18 cellular contexts compared by ENCODE assay signal in genomic region chr9:6072442-6072841, GRCh38. TPM values are rescaled to one million over a fixed set of nuclear protein-coding genes. Genes with fewer than 3 reads are reported as not detected.
DNase-seq lines count a peak whose midpoint lies in the region; ATAC-seq and TF ChIP-seq lines count a peak whose summit lies in the region.
"Had no signal": no experiment of that assay in that cellular context is flagged by ENCODE, and none has a peak within 500 bp of the region (broad histone marks: within the 10 kb centered on the region; RNA-seq: fewer than 3 reads in every experiment).

No MANE protein-coding gene starts in this region.

- H3K27ac ChIP-seq in right lobe of liver = no peak overlapping the region
- H3K27ac ChIP-seq in CD4-positive, alpha-beta T cell (ENCODE audit: low read depth, low read length) = no peak overlapping the region
- H3K27ac ChIP-seq: 22Rv1, GM23248 had no signal

- TF ChIP-seq POLR2A in right lobe of liver (IDR thresholded peaks at IDR 0.05) = no peak

- no peaks in the 10 kb centered on the region for H3K4me1 ChIP-seq in right lobe of liver

- H3K27ac Mint-ChIP-seq in CD4-positive, alpha-beta T cell = no peak overlapping the region

- ATAC-seq in left lobe of liver (peak; percentile 62), right lobe of liver (peak in 3 of 4 donors; percentile 59 to 83 (median 70)), esophagus mucosa (no peak)
- no peak for ATAC-seq in CD4-positive, alpha-beta T cell (ENCODE audit: poor library complexity)
- ATAC-seq: GM12878 had no signal

- H3K9me3 Mint-ChIP-seq in CD4-positive, alpha-beta T cell = no peaks in the 10 kb centered on the region
- H3K9me3 Mint-ChIP-seq: CD8-positive, alpha-beta memory T cell had no signal

- no peaks in the 10 kb centered on the region for H3K36me3 Mint-ChIP-seq in CD4-positive, alpha-beta T cell (ENCODE audit: low read depth)
- H3K36me3 Mint-ChIP-seq: CD4-positive, CD25-positive, alpha-beta regulatory T cell had no signal

- peaks cover 19% of the 10 kb centered on the region for H3K4me1 Mint-ChIP-seq in CD4-positive, alpha-beta T cell (ENCODE audit: low read depth)

- H3K36me3 ChIP-seq in right lobe of liver = no peaks in the 10 kb centered on the region

- CTCF ChIA-PET in CD4-positive, alpha-beta T cell (lab: Charles Lee) = no interaction called here

- no peaks in the 10 kb centered on the region for H3K9me3 ChIP-seq in right lobe of liver
- no peaks in the 10 kb centered on the region for H3K9me3 ChIP-seq in CD4-positive, alpha-beta T cell (ENCODE audit: control insufficient read depth, low read length)

- POLR2A ChIA-PET in CD4-positive, alpha-beta T cell (lab: Charles Lee) = no interaction called here

- intact Hi-C loops in right lobe of liver (cut with DNase I) = no loop called here
- intact Hi-C loops in CD4-positive, alpha-beta T cell (cut with DNase I, micrococcal nuclease) = loop anchor here in 1 of 2 experiments (10.0 kb wide), 1 partner anchor 342 kb away; the partner anchor contains the start of gene UHRF2

- no peaks in the 10 kb centered on the region for H3K27me3 ChIP-seq in right lobe of liver
- no peaks in the 10 kb centered on the region for H3K27me3 ChIP-seq in CD4-positive, alpha-beta T cell (ENCODE audit: control insufficient read depth, insufficient read depth, low read length)

- DNase-seq in SKM-1 (lab: John Stamatoyannopoulos, UW; ENCODE audit: unreplicated experiment) = peak; percentile 12
- DNase-seq in SKM-1 treated with dmso at 0.1 percent for 144 hours (lab: John Stamatoyannopoulos, UW; ENCODE audit: unreplicated experiment) = no peak
- no peak for DNase-seq in left lobe of liver (ENCODE audit: low spot score)
- DNase-seq in right lobe of liver = no peak
- DNase-seq in CD4-positive, alpha-beta T cell = no peak
- DNase-seq: C1 segment of cervical spinal cord; CD4-positive, CD25-positive, alpha-beta regulatory T cell; CD8-positive, alpha-beta memory T cell; DMS 273 treated with DMSO at 0.1 percent for 48 hours; DMS79; EL; GDM1; GM23248; H7; HCEC 1CT had no signal

- H3K27me3 Mint-ChIP-seq in CD4-positive, alpha-beta T cell = no peaks in the 10 kb centered on the region
- H3K27me3 Mint-ChIP-seq: CD4-positive, CD25-positive, alpha-beta regulatory T cell had no signal

- H3K4me3 Mint-ChIP-seq in CD4-positive, alpha-beta T cell = no peak overlapping the region
- H3K4me3 Mint-ChIP-seq: CD4-positive, CD25-positive, alpha-beta regulatory T cell; CD8-positive, alpha-beta memory T cell had no signal

- TF ChIP-seq CTCF in right lobe of liver (IDR thresholded peaks at IDR 0.05) = no peak
- no peak for TF ChIP-seq CTCF in CD4-positive, alpha-beta T cell (IDR thresholded peaks at IDR 0.05)

- no peak overlapping the region for H3K4me3 ChIP-seq in right lobe of liver
- H3K4me3 ChIP-seq: GM12878, GM23248 had no signal

RNA-seq across cellular contexts. Expression of gene RANBP6, which starts 57.0 kb away (rescaled TPM):
- total RNA-seq in left lobe of liver (8.0 TPM), right lobe of liver (10 to 100 TPM in 2 of 6 experiments, 1 to 10 TPM in 4; 6.2 to 11.7 (median 8.4) TPM), esophagus mucosa (7.5 TPM)
- 10 to 100 TPM; 36.7 to 40.6 TPM for total RNA-seq in CD4-positive, alpha-beta T cell

Comparison
In these comparisons a context has a peak if more than half of its experiments do, and no peak if none do; other contexts are left out.
1. ATAC-seq: peak in left lobe of liver (single experiment) and right lobe of liver (3 of 4); none in CD4-positive, alpha-beta T cell (single experiment) and esophagus mucosa (single experiment).